In the genomic region with DNA sequence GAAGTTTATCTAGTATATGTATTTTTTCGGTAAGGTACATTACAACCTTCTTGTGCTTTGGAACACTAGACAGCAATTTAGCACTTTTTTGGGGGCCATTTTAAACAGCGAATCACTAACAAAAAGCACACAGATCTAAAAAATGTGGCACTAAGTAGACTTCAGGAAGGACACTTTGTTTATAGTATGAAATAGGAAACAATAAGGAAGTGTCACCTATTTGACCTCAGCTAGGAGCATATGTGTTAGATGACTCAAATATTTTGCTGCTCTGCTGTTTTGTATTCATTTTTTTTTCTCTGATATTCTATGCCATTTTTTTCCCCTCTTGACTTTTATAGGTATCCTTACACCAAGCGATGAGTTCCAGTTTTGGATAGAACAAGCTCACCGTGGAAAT, we compare ENCODE assay signal across 24 cellular contexts.
"Had no signal": no experiment of that assay in that cellular context is flagged by ENCODE, and none has a peak within 500 bp of the region (broad histone marks: within the 10 kb centered on the region; RNA-seq: fewer than 3 reads in every experiment).

No MANE protein-coding gene starts in this region.

- H3K79me2 ChIP-seq: hepatocyte had no signal

- H3K9me3 ChIP-seq: left ventricle myocardium inferior, mucosa of descending colon, ovary, stomach, thoracic aorta, tibial artery, upper lobe of right lung had no signal

- DNase-seq: islet precursor cell; left ventricle myocardium inferior; midbrain; mucosa of descending colon; naive thymus-derived CD4-positive, alpha-beta T cell; ovary; retina; stimulated activated CD4-positive, alpha-beta T cell treated with anti-CD3 and anti-CD28 coated beads, Interleukin-12 subunit alpha, Interleukin-12 subunit beta, amount 100 ng/mL, for 4 hours; stimulated activated CD4-positive, alpha-beta T cell treated with anti-CD3 and anti-CD28 coated beads, Interleukin-15, amount 100 ng/mL, for 24 hours; stimulated activated CD4-positive, alpha-beta T cell treated with anti-CD3 and anti-CD28 coated beads, Interleukin-2, amount 100 ng/mL, for 24 hours; stimulated activated CD4-positive, alpha-beta T cell treated with anti-CD3 and anti-CD28 coated beads, Interleukin-4, amount 100 ng/mL, for 1 hour; stimulated activated naive B cell treated with anti-CD40 and anti-IgM and Interleukin-4, amounts not matched to agents 10 μg/mL and 1 μg/mL and 100 μg/mL, for 72 hours; stimulated activated naive CD8-positive, alpha-beta T cell treated with anti-CD3 and anti-CD28 coated beads, Interleukin-15, Interleukin-2, amounts not matched to agents 100 U/mL and 50 U/mL, for 24 hours; stomach; tibial artery; trophoblast cell; upper lobe of right lung had no signal

- H2AFZ ChIP-seq: hepatocyte had no signal

- H3K4me1 ChIP-seq: upper lobe of right lung had no signal

- H3K4me2 ChIP-seq: hepatocyte had no signal

- ATAC-seq: mucosa of descending colon; naive thymus-derived CD4-positive, alpha-beta T cell; natural killer cell treated with Interleukin-12 subunit alpha and Interleukin-12 subunit beta and Interleukin-15 and Interleukin-18, amount 100 ng/mL, for 72 hours; right cardiac atrium; sciatic nerve; stimulated activated naive B cell treated with anti-CD40 and anti-IgM and Interleukin-4, amounts not matched to agents 10 μg/mL and 1 μg/mL and 100 μg/mL, for 72 hours; stimulated activated naive CD8-positive, alpha-beta T cell treated with anti-CD3 and anti-CD28 coated beads, Interleukin-15, Interleukin-2, amounts not matched to agents 100 U/mL and 50 U/mL, for 24 hours; upper lobe of right lung had no signal

- H3K27ac ChIP-seq: hepatocyte, left ventricle myocardium inferior, ovary, skin epidermis, stomach, thoracic aorta, tibial artery, upper lobe of right lung had no signal

- H3K36me3 ChIP-seq: ovary, thoracic aorta had no signal

- H3K4me3 ChIP-seq: hepatocyte, left ventricle myocardium inferior, lung, mucosa of descending colon, ovary, skin epidermis, stomach, thoracic aorta, tibial artery, upper lobe of right lung had no signal

- H3K27me3 ChIP-seq: hepatocyte, ovary, stomach, tibial artery, upper lobe of right lung had no signal
